In genomic region chr16:27334874-27335273, GRCh38 we compare ENCODE assay signal across 20 cellular contexts. TPM values are rescaled to one million over a fixed set of nuclear protein-coding genes. Genes with fewer than 3 reads are reported as not detected.
A peak's percentile ranks its signal among the peaks of the same experiment; 100 is the strongest.
DNase-seq lines count a peak whose midpoint lies in the region; TF ChIP-seq lines count a peak whose summit lies in the region.
"Had no signal": no experiment of that assay in that cellular context is flagged by ENCODE, and none has a peak within 500 bp of the region (broad histone marks: within the 10 kb centered on the region; RNA-seq: fewer than 3 reads in every experiment).

No MANE protein-coding gene starts in this region.

- H3K4me1 ChIP-seq in esophagus muscularis mucosa, result peaks cover 16 to 90% (median 84%) of the 10 kb centered on the region in 4 donors
- H3K4me1 ChIP-seq: prostate gland had no signal

- no peak overlapping the region for H3K4me3 Mint-ChIP-seq in T-helper 2 cell treated with Interferon-gamma antibody and Interleukin-4, amounts not matched to agents 5 μg/mL and 100 μg/mL, for 36 hours
- no peak overlapping the region for H3K4me3 Mint-ChIP-seq in glutamatergic neuron (ENCODE audit: unreplicated experiment)
- H3K4me3 Mint-ChIP-seq: activated CD8-positive, alpha-beta T cell treated with anti-CD3 and anti-CD28 coated beads for 36 hours; CD14-positive monocyte; natural killer cell treated with Interleukin-12 subunit alpha and Interleukin-12 subunit beta and Interleukin-15 and Interleukin-18, amount 100 ng/mL, for 72 hours had no signal

- WGBS in esophagus muscularis mucosa, result 51% methylated on average over 8 of the region's 8 CpGs

- peaks cover 87% of the 10 kb centered on the region for H3K36me3 Mint-ChIP-seq in T-helper 2 cell treated with Interferon-gamma antibody and Interleukin-4, amounts not matched to agents 5 μg/mL and 100 μg/mL, for 36 hours (ENCODE audit: low read depth)
- no peaks in the 10 kb centered on the region for H3K36me3 Mint-ChIP-seq in glutamatergic neuron (ENCODE audit: unreplicated experiment)

- peaks cover 0 to 51% (median 35%) of the 10 kb centered on the region in 4 donors for H3K36me3 ChIP-seq in esophagus muscularis mucosa

- no peak for TF ChIP-seq POLR2A in esophagus muscularis mucosa (IDR thresholded peaks at IDR 0.05; ENCODE audit: low read depth)

- H3K27me3 ChIP-seq in esophagus muscularis mucosa, result no peaks in the 10 kb centered on the region
- H3K27me3 ChIP-seq: spleen had no signal

- no peaks in the 10 kb centered on the region for H3K9me3 ChIP-seq in esophagus muscularis mucosa
- H3K9me3 ChIP-seq: prostate gland, spleen had no signal

- no peak for TF ChIP-seq EP300 in esophagus muscularis mucosa (IDR thresholded peaks at IDR 0.05)

- H3K9me3 Mint-ChIP-seq in T-helper 2 cell treated with Interferon-gamma antibody and Interleukin-4, amounts not matched to agents 5 μg/mL and 100 μg/mL, for 36 hours, result no peaks in the 10 kb centered on the region
- no peaks in the 10 kb centered on the region for H3K9me3 Mint-ChIP-seq in glutamatergic neuron (ENCODE audit: unreplicated experiment)
- H3K9me3 Mint-ChIP-seq: activated CD8-positive, alpha-beta T cell treated with anti-CD3 and anti-CD28 coated beads for 36 hours; natural killer cell treated with Interleukin-12 subunit alpha and Interleukin-12 subunit beta and Interleukin-15 and Interleukin-18, amount 100 ng/mL, for 72 hours had no signal

- no peaks in the 10 kb centered on the region for H3K27me3 Mint-ChIP-seq in T-helper 2 cell treated with Interferon-gamma antibody and Interleukin-4, amounts not matched to agents 5 μg/mL and 100 μg/mL, for 36 hours (ENCODE audit: low read depth)
- H3K27me3 Mint-ChIP-seq in glutamatergic neuron (ENCODE audit: unreplicated experiment), result no peaks in the 10 kb centered on the region
- H3K27me3 Mint-ChIP-seq: activated CD8-positive, alpha-beta T cell treated with anti-CD3 and anti-CD28 coated beads for 36 hours; natural killer cell treated with Interleukin-12 subunit alpha and Interleukin-12 subunit beta and Interleukin-15 and Interleukin-18, amount 100 ng/mL, for 72 hours had no signal

- intact Hi-C loops in esophagus muscularis mucosa (cut with DNase I), result loop anchor here (5.0 kb wide), 1 partner anchor 93 kb away; no protein-coding TSS in a partner anchor
- intact Hi-C loops in head of caudate nucleus (cut with DNase I), result no loop called here

- TF ChIP-seq CTCF in esophagus muscularis mucosa (IDR thresholded peaks at IDR 0.05) (no peak), glutamatergic neuron (IDR thresholded peaks at IDR 0.05; ENCODE audit: partially characterized antibody, unreplicated experiment) (no peak)

- H3K4me1 Mint-ChIP-seq in T-helper 2 cell treated with Interferon-gamma antibody and Interleukin-4, amounts not matched to agents 5 μg/mL and 100 μg/mL, for 36 hours (ENCODE audit: low read depth), result peaks cover 55% of the 10 kb centered on the region
- peaks cover 6% of the 10 kb centered on the region for H3K4me1 Mint-ChIP-seq in glutamatergic neuron (ENCODE audit: low read depth, unreplicated experiment)

- peak overlapping the region; percentile 16 to 39 (median 30) for H3K4me3 ChIP-seq in esophagus muscularis mucosa
- H3K4me3 ChIP-seq: prostate gland, spleen had no signal

- peak overlapping the region; percentile 97 to 99 (median 98) for H3K27ac ChIP-seq in esophagus muscularis mucosa (replicated peaks in 1 of 4)

- DNase-seq in T-helper 2 cell treated with Interferon-gamma antibody and Interleukin-4, amounts not matched to agents 5 μg/mL and 100 μg/mL, for 36 hours (ENCODE audit: low spot score), result no peak
- DNase-seq in T-helper 2 cell, result no peak
- DNase-seq in NCI-H69 (lab: John Stamatoyannopoulos, UW), result peak; percentile 31
- DNase-seq in esophagus muscularis mucosa (ENCODE audit: extremely low spot score), result no peak
- DNase-seq in smooth muscle cell of the brain vasculature (ENCODE audit: low read depth, low spot score), result peak; percentile 53
- no peak for DNase-seq in epidermal melanocyte (ENCODE audit: insufficient read length, low spot score)
- no peak for DNase-seq in head of caudate nucleus
- DNase-seq in glutamatergic neuron, result no peak
- DNase-seq: activated CD8-positive, alpha-beta T cell treated with anti-CD3 and anti-CD28 coated beads for 36 hours; aorta; cortex of kidney; islet precursor cell; NCI-H1417; NCI-H2171; NCI-H774; spleen; trophoblast cell had no signal

- H3K27ac Mint-ChIP-seq in T-helper 2 cell treated with Interferon-gamma antibody and Interleukin-4, amounts not matched to agents 5 μg/mL and 100 μg/mL, for 36 hours, result peak overlapping the region; percentile 18
- H3K27ac Mint-ChIP-seq in glutamatergic neuron (ENCODE audit: unreplicated experiment), result no peak overlapping the region

RNA-seq across cellular contexts. Expression of gene IL4R, which starts 21.1 kb away (rescaled TPM):
- total RNA-seq in esophagus muscularis mucosa, result 100 to 1,000 TPM in 3 of 4 donors, 10 to 100 TPM in 1; 72.7 to 167 (median 116) TPM
- 10.8 TPM for total RNA-seq in glutamatergic neuron (ENCODE audit: unreplicated experiment)

Comparison
In these comparisons a context has a peak if more than half of its experiments do, and no peak if none do; other contexts are left out.
1. DNase-seq: peak in NCI-H69 (single experiment) and smooth muscle cell of the brain vasculature (single experiment); none in T-helper 2 cell treated with Interferon-gamma antibody and Interleukin-4, amounts not matched to agents 5 μg/mL and 100 μg/mL, for 36 hours (single experiment), T-helper 2 cell (0 of 5), esophagus muscularis mucosa (single experiment), epidermal melanocyte (single experiment), head of caudate nucleus (0 of 42) and glutamatergic neuron (single experiment).